22 cellular contexts compared by ENCODE assay signal in genomic region chr14:38158468-38158867, GRCh38. TPM values are rescaled to one million over a fixed set of nuclear protein-coding genes. Genes with fewer than 3 reads are reported as not detected.
A peak's percentile ranks its signal among the peaks of the same experiment; 100 is the strongest.
DNase-seq lines count a peak whose midpoint lies in the region; ATAC-seq and TF ChIP-seq lines count a peak whose summit lies in the region.
"Had no signal": no experiment of that assay in that cellular context is flagged by ENCODE, and none has a peak within 500 bp of the region (broad histone marks: within the 10 kb centered on the region; RNA-seq: fewer than 3 reads in every experiment).

No MANE protein-coding gene starts in this region.

- H3K27me3 ChIP-seq in ACC112 (ENCODE audit: insufficient read depth, low read length), result no peaks in the 10 kb centered on the region
- H3K27me3 ChIP-seq in IMR-90 (ENCODE audit: control insufficient read depth, insufficient read depth, low read length), result no peaks in the 10 kb centered on the region
- H3K27me3 ChIP-seq: BE2C; BLaER1 treated with 17β-estradiol and CSF1 and Interleukin-3, amounts not matched to agents 10 nM and 100 nM had no signal

- H3K27ac ChIP-seq in ACC112 (ENCODE audit: low read depth, low read length) (peak overlapping the region; percentile 35), IMR-90 (ENCODE audit: insufficient read depth, low read length) (no peak overlapping the region)
- H3K27ac ChIP-seq: 22Rv1; BLaER1 treated with 17β-estradiol and CSF1 and Interleukin-3, amounts not matched to agents 10 nM and 100 nM had no signal

- no peak overlapping the region for H2AK5ac ChIP-seq in IMR-90 (ENCODE audit: low read depth, low read length)

- no peak for TF ChIP-seq POLR2A in IMR-90 (IDR thresholded peaks at IDR 0.05; ENCODE audit: low read depth, low read length)

- peak overlapping the region; percentile 39 for H2AFZ ChIP-seq in ACC112 (ENCODE audit: low read length, unreplicated experiment)
- H2AFZ ChIP-seq in IMR-90 (replicated peaks; ENCODE audit: low read length, poor library complexity), result no peak overlapping the region

- H3K36me3 ChIP-seq in ACC112 (ENCODE audit: insufficient read depth, low read length) (no peaks in the 10 kb centered on the region), IMR-90 (ENCODE audit: control insufficient read depth, insufficient read depth, low read length) (no peaks in the 10 kb centered on the region)
- H3K36me3 ChIP-seq: BE2C; BLaER1 treated with 17β-estradiol and CSF1 and Interleukin-3, amounts not matched to agents 10 nM and 100 nM had no signal

- H3K23ac ChIP-seq in IMR-90 (ENCODE audit: low read depth, low read length), result no peak overlapping the region

- no peaks in the 10 kb centered on the region for H4K20me1 ChIP-seq in IMR-90 (ENCODE audit: insufficient read depth, low read length)
- H4K20me1 ChIP-seq: BLaER1 treated with 17β-estradiol and CSF1 and Interleukin-3, amounts not matched to agents 10 nM and 100 nM had no signal

- H3K4me2 ChIP-seq in IMR-90 (ENCODE audit: low read depth, low read length), result no peak overlapping the region
- H3K4me2 ChIP-seq: BLaER1 treated with 17β-estradiol and CSF1 and Interleukin-3, amounts not matched to agents 10 nM and 100 nM had no signal

- in situ Hi-C loops in IMR-90 (cut with MboI; ENCODE audit: low sequenced_read_pairs), result no loop called here

- DNase-seq in ELR (ENCODE audit: low read depth) (peak; percentile 23), IMR-90 (no peak), lung microvascular endothelial cell (ENCODE audit: low read depth in 2 of 2) (peak; percentile 19 to 34)
- no peak for DNase-seq in stimulated activated CD4-positive, alpha-beta T cell treated with anti-CD3 and anti-CD28 coated beads, Interleukin-4, amount 100 ng/mL, for 1 hour
- no peak for DNase-seq in stimulated activated naive CD8-positive, alpha-beta T cell treated with anti-CD3 and anti-CD28 coated beads, Interleukin-15, Interleukin-2, amounts not matched to agents 100 U/mL and 50 U/mL, for 24 hours
- DNase-seq in stimulated activated naive CD4-positive, alpha-beta T cell treated with Interleukin-2 at 50 U/mL for 16 hours (lab: John Stamatoyannopoulos, UW), result no peak
- DNase-seq: ACHN; AML-193; BE2C; CD4-positive, alpha-beta T cell; CD8-positive, alpha-beta memory T cell; DMS 273 treated with DMSO at 0.1 percent for 48 hours; DMS79; GDM1; H7; HCEC 1CT had no signal

- H3K14ac ChIP-seq in IMR-90 (replicated peaks; ENCODE audit: low read depth, low read length), result peak overlapping the region; percentile 14; the same call in 1 of the 2 replicates

- BruUV-seq in IMR-90 (replicated peaks; lab: Mats Ljungman, UMichigan), result no TSS peak

- H3K4me3 ChIP-seq in ACC112 (ENCODE audit: low read depth, low read length), result no peak overlapping the region
- H3K4me3 ChIP-seq in IMR-90 (ENCODE audit: insufficient read depth, low read depth, low read length), result no peak overlapping the region
- H3K4me3 ChIP-seq: BLaER1 treated with 17β-estradiol and CSF1 and Interleukin-3, amounts not matched to agents 10 nM and 100 nM; GM12878 had no signal

- intact Hi-C loops in IMR-90 (cut with micrococcal nuclease), result no loop called here

- H3K18ac ChIP-seq in IMR-90 (ENCODE audit: low read depth, low read length), result no peak overlapping the region

- H4K8ac ChIP-seq in IMR-90 (ENCODE audit: low read depth in 2 of 2, low read length in 2 of 2), result no peak overlapping the region

- H2BK15ac ChIP-seq in IMR-90 (ENCODE audit: low read depth, low read length), result no peak overlapping the region

- POLR2A ChIA-PET in IMR-90 (lab: Charles Lee; ENCODE audit: unreplicated experiment), result interaction anchor here (0.6 kb wide), 1 partner anchor 99 kb away, joined by 3 read pairs; no protein-coding TSS in a partner anchor

- H3K79me1 ChIP-seq in IMR-90 (ENCODE audit: low read depth in 1 of 2, low read length in 2 of 2), result no peaks in the 10 kb centered on the region

- H3K4ac ChIP-seq in IMR-90 (ENCODE audit: low read depth, low read length), result no peak overlapping the region

- H2BK120ac ChIP-seq in IMR-90 (ENCODE audit: low read depth, low read length), result no peak overlapping the region

- no peak for TF ChIP-seq CTCF in IMR-90 (conservative IDR thresholded peaks at IDR 0.05; ENCODE audit: low read depth, low read length)

- no peak overlapping the region for H3K56ac ChIP-seq in IMR-90 (ENCODE audit: extremely low read depth, insufficient read depth, low read length)

- no peak overlapping the region for H2BK20ac ChIP-seq in IMR-90 (ENCODE audit: low read depth, low read length)

- H3K79me2 ChIP-seq in ACC112 (ENCODE audit: control insufficient read depth, insufficient read depth, low read length, unreplicated experiment), result no peaks in the 10 kb centered on the region

- no peak overlapping the region for H3K9ac ChIP-seq in IMR-90 (ENCODE audit: low read depth, low read length)
- H3K9ac ChIP-seq: BLaER1 treated with 17β-estradiol and CSF1 and Interleukin-3, amounts not matched to agents 10 nM and 100 nM had no signal

- CTCF ChIA-PET in IMR-90 (lab: Yijun Ruan, JAX), result interaction anchor here (1.3 kb wide), 1 partner anchor 38 kb away, joined by 3 read pairs; no protein-coding TSS in a partner anchor

- no peak for TF ChIP-seq RAD21 in IMR-90 (IDR thresholded peaks at IDR 0.05; ENCODE audit: low read length)

- no peak overlapping the region for H2AK9ac ChIP-seq in IMR-90 (replicated peaks; ENCODE audit: low read depth, low read length, poor library complexity)

- no peaks in the 10 kb centered on the region for H3K9me1 ChIP-seq in IMR-90 (ENCODE audit: insufficient read depth, low read length)

- no peaks in the 10 kb centered on the region for H3K9me3 ChIP-seq in IMR-90 (ENCODE audit: control insufficient read depth, insufficient read depth, low read length)
- H3K9me3 ChIP-seq: BE2C; BLaER1 treated with 17β-estradiol and CSF1 and Interleukin-3, amounts not matched to agents 10 nM and 100 nM had no signal

- H3K4me1 ChIP-seq in ACC112 (ENCODE audit: control insufficient read depth, insufficient read depth, low read length, unreplicated experiment) (peaks cover 26% of the 10 kb centered on the region), IMR-90 (ENCODE audit: control insufficient read depth, insufficient read depth, low read length) (no peaks in the 10 kb centered on the region)
- H3K4me1 ChIP-seq: BE2C; BLaER1 treated with 17β-estradiol and CSF1 and Interleukin-3, amounts not matched to agents 10 nM and 100 nM had no signal

- H4K5ac ChIP-seq in IMR-90 (ENCODE audit: low read depth, low read length), result no peak overlapping the region

- dilution Hi-C loops in IMR-90 (cut with HindIII; ENCODE audit: low sequenced_read_pairs, unreplicated experiment), result no loop called here

- ATAC-seq in IMR-90 (ENCODE audit: low read depth), result no peak
- no peak for ATAC-seq in stimulated activated naive CD8-positive, alpha-beta T cell treated with anti-CD3 and anti-CD28 coated beads, Interleukin-15, Interleukin-2, amounts not matched to agents 100 U/mL and 50 U/mL, for 24 hours
- ATAC-seq in GM19397 (IDR thresholded peaks at IDR 0.05; ENCODE audit: unreplicated experiment), result no peak
- ATAC-seq: GM12878 had no signal

- H2BK5ac ChIP-seq in IMR-90 (ENCODE audit: low read depth, low read length, poor library complexity, severe bottlenecking), result no peak overlapping the region

- H4K91ac ChIP-seq in IMR-90 (ENCODE audit: insufficient read depth, low read depth, low read length), result no peak overlapping the region

TF ChIP-seq in IMR-90, 13 proteins besides CTCF, POLR2A, EP300 and RAD21:
- no peak for TF ChIP-seq NFE2L2 (IDR thresholded peaks at IDR 0.05; ENCODE audit: low read depth, low read length)

RNA-seq across cellular contexts. Expression of gene SSTR1, which starts 49.2 kb away (rescaled TPM):
- total RNA-seq in IMR-90 (2012; rRNA removed), result 1.1 and 1.4 TPM in 2 replicates
- polyA plus RNA-seq in IMR-90 (2012; rRNA removed), result 5.5 and 5.6 TPM in 2 replicates
- 3.2 and 4.9 TPM in 2 replicates for polyA plus RNA-seq in IMR-90 (2012; cell fraction: cytosol; rRNA removed)
- 4.7 and 4.8 TPM in 2 replicates for polyA plus RNA-seq in IMR-90 (2012; cell fraction: nucleus; rRNA removed; ENCODE audit: low replicate concordance)
- total RNA-seq in lung microvascular endothelial cell, result under 0.01 TPM in 2 replicates
- total RNA-seq: CD4-positive, alpha-beta T cell; CD8-positive, alpha-beta memory T cell; GM12878 had no signal
- polyA plus RNA-seq: CD14-positive monocyte; CD8-positive, alpha-beta memory T cell had no signal

Comparison
In these comparisons a context has a peak if more than half of its experiments do, and no peak if none do; other contexts are left out.
1. DNase-seq: peak in ELR (single experiment) and lung microvascular endothelial cell (2 of 2); none in IMR-90 (single experiment), stimulated activated CD4-positive, alpha-beta T cell treated with anti-CD3 and anti-CD28 coated beads, Interleukin-4, amount 100 ng/mL, for 1 hour (single experiment), stimulated activated naive CD8-positive, alpha-beta T cell treated with anti-CD3 and anti-CD28 coated beads, Interleukin-15, Interleukin-2, amounts not matched to agents 100 U/mL and 50 U/mL, for 24 hours (single experiment) and stimulated activated naive CD4-positive, alpha-beta T cell treated with Interleukin-2 at 50 U/mL for 16 hours (single experiment).